18 cellular contexts compared by ENCODE assay signal in the genomic region with DNA sequence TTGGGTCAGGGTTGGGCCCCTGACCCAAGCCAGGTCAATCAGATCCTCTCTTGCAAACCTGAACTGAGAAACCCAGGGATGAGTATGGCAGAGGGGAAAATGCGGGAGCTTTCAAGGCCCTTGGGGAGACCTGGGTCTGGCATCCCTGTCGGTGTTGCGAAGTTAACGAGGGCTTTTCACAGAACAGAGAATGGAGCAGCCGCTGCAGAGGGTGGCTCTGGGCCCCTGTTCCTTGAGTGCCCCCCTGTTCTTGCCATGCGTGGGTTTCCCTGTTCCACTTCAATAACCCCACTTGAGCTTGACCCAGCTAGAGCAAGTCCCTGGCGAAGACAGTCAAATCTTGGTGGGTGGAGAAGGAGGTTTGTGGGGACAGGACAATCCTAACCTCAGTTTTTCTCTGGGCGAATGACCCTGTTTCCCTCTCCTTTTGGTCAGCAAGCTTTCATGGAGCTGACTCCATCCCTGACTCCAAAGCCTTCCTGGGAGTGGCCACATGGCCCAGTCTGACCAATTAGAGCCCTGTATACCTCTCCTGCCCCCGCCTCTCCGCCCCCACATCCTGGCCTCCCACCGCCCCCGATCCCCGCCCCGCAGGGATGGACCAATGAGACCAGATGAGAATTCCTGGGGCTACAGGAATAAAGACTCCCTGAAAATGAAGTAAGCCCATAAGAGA. TPM values are rescaled to one million over a fixed set of nuclear protein-coding genes. Genes with fewer than 3 reads are reported as not detected.
DNase-seq lines count a peak whose midpoint lies in the region; ATAC-seq, FAIRE-seq and TF ChIP-seq lines count a peak whose summit lies in the region.
"Had no signal": no experiment of that assay in that cellular context is flagged by ENCODE, and none has a peak within 500 bp of the region (broad histone marks: within the 10 kb centered on the region; RNA-seq: fewer than 3 reads in every experiment).

No MANE protein-coding gene starts in this region.

- WGBS in HepG2 (ENCODE audit: low lambda C conversion rate), result 87% methylated on average over 8 of the region's 14 CpGs
- no CpG with 5 or more reads among the region's 14 CpGs for WGBS in right lobe of liver (ENCODE audit: insufficient coverage, low coverage, low lambda C conversion rate, missing lambda C conversion rate)
- 95 to 100% methylated on average over 1 to 3 of the region's 14 CpGs for WGBS in gastroesophageal sphincter (ENCODE audit: low coverage in 1 of 2), 2 donors

- no peak for TF ChIP-seq POLR2A in HepG2 (IDR thresholded peaks at IDR 0.05; ENCODE audit: insufficient read depth in 1 of 2, low read depth in 2 of 2, low read length in 2 of 2)
- TF ChIP-seq POLR2A in right lobe of liver (IDR thresholded peaks at IDR 0.05), result no peak
- TF ChIP-seq POLR2A in gastroesophageal sphincter (IDR thresholded peaks at IDR 0.05), result no peak

- POLR2A ChIA-PET in HepG2 (lab: Yijun Ruan, JAX), result interaction anchor here (1.5 to 7.4 kb wide), 2 partner anchors 11 to 19 kb away, joined by 6 to 192 read pairs; no protein-coding TSS in a partner anchor

- no peak overlapping the region for H3K4me3 Mint-ChIP-seq in activated T-helper 2 cell treated with anti-CD3 and anti-CD28 coated beads, Interferon-gamma antibody, Interleukin-2, Interleukin-4, amounts not matched to agents 10 μg/mL and 5 μg/mL and 100 μg/mL, durations not matched to agents 14 hours and 24 hours and 36 hours (ENCODE audit: low read depth)
- H3K4me3 Mint-ChIP-seq: activated naive CD8-positive, alpha-beta T cell had no signal

- DNase-seq in HepG2 (ENCODE audit: low spot score) (no peak), right lobe of liver (no peak), RKO (ENCODE audit: low spot score) (peak; percentile 23), NCI-H1417 treated with DMSO at 0.1 percent for 48 hours (lab: John Stamatoyannopoulos, UW) (no peak), NCI-H1436 (lab: John Stamatoyannopoulos, UW) (no peak)
- DNase-seq in activated T-helper 2 cell treated with anti-CD3 and anti-CD28 coated beads, Interferon-gamma antibody, Interleukin-2, Interleukin-4, amounts not matched to agents 10 μg/mL and 5 μg/mL and 100 μg/mL, durations not matched to agents 14 hours and 24 hours and 36 hours (ENCODE audit: low spot score), result no peak
- DNase-seq: cortex of kidney; GOT3; midbrain; NCI-H1417; stimulated activated CD4-positive, alpha-beta T cell treated with anti-CD3 and anti-CD28 coated beads, Interleukin-1b, Interleukin-23, amount 100 ng/mL, for 48 hours; upper lobe of left lung; WERI-Rb-1 had no signal

- H3K27me3 ChIP-seq in HepG2 (ENCODE audit: control insufficient read depth in 1 of 2, insufficient read depth in 2 of 2, low read length in 2 of 2) (no peaks in the 10 kb centered on the region; a peak in 1 of 5 replicates), right lobe of liver (no peaks in the 10 kb centered on the region), gastroesophageal sphincter (no peaks in the 10 kb centered on the region)
- H3K27me3 ChIP-seq: upper lobe of left lung had no signal

- intact Hi-C loops in HepG2 (cut with micrococcal nuclease; ENCODE audit: unreplicated experiment), result no loop called here
- intact Hi-C loops in right lobe of liver (cut with DNase I), result no loop called here
- intact Hi-C loops in activated T-helper 2 cell treated with anti-CD3 and anti-CD28 coated beads, Interferon-gamma antibody, Interleukin-2, Interleukin-4, amounts not matched to agents 10 μg/mL and 5 μg/mL and 100 μg/mL, durations not matched to agents 14 hours and 24 hours and 36 hours (cut with micrococcal nuclease), result loop anchor here (10.0 kb wide), 1 partner anchor 637 kb away; a partner anchor contains a TSS

- TF ChIP-seq EP300 in HepG2 (IDR thresholded peaks at IDR 0.05; ENCODE audit: low read depth in 2 of 2, low read length in 2 of 2) (no peak), HepG2 (CRISPR knock-in tag; IDR thresholded peaks at IDR 0.05; ENCODE audit: borderline replicate concordance) (no peak), gastroesophageal sphincter (IDR thresholded peaks at IDR 0.05) (no peak)

- H3K27ac Mint-ChIP-seq in activated T-helper 2 cell treated with anti-CD3 and anti-CD28 coated beads, Interferon-gamma antibody, Interleukin-2, Interleukin-4, amounts not matched to agents 10 μg/mL and 5 μg/mL and 100 μg/mL, durations not matched to agents 14 hours and 24 hours and 36 hours, result no peak overlapping the region
- H3K27ac Mint-ChIP-seq: activated naive CD8-positive, alpha-beta T cell had no signal

- in situ Hi-C loops in HepG2 (cut with HindIII; ENCODE audit: extremely low pct_ligation_motif_present, low pct_unique_long_range_greater_than_20kb), result no loop called here

- no peaks in the 10 kb centered on the region for H4K20me1 ChIP-seq in HepG2 (ENCODE audit: insufficient read depth, low read length)

- no peak overlapping the region for H3K27ac ChIP-seq in HepG2 (ENCODE audit: extremely low read length, insufficient read depth, low read length)
- H3K27ac ChIP-seq in right lobe of liver, result no peak overlapping the region
- peak overlapping the region in 3 of 4 donors; percentile 6 to 100 (median 21) for H3K27ac ChIP-seq in gastroesophageal sphincter
- H3K27ac ChIP-seq: upper lobe of left lung, WERI-Rb-1 had no signal

- H3K4me1 ChIP-seq in HepG2 (ENCODE audit: insufficient read depth, low read length) (peaks cover 22% of the 10 kb centered on the region), right lobe of liver (peaks cover 0 to 17% (median 10%) of the 10 kb centered on the region in 4 donors), gastroesophageal sphincter (peaks cover 5 to 26% (median 16%) of the 10 kb centered on the region in 3 donors)

- H3K9me3 ChIP-seq in HepG2 (ENCODE audit: low read length) (no peaks in the 10 kb centered on the region), right lobe of liver (no peaks in the 10 kb centered on the region), gastroesophageal sphincter (no peaks in the 10 kb centered on the region)
- H3K9me3 ChIP-seq: psoas muscle, upper lobe of left lung had no signal

- no peak overlapping the region for H3K4me2 ChIP-seq in HepG2 (ENCODE audit: low read depth, low read length)

- no TSS peak for BruUV-seq in HepG2 (replicated peaks; lab: Mats Ljungman, UMichigan)

- no peaks in the 10 kb centered on the region for H3K9me3 Mint-ChIP-seq in activated T-helper 2 cell treated with anti-CD3 and anti-CD28 coated beads, Interferon-gamma antibody, Interleukin-2, Interleukin-4, amounts not matched to agents 10 μg/mL and 5 μg/mL and 100 μg/mL, durations not matched to agents 14 hours and 24 hours and 36 hours

- TF ChIP-seq RAD21 in HepG2 (CRISPR knock-in tag; IDR thresholded peaks at IDR 0.05), result no peak

- no peak overlapping the region for H3K4me3 ChIP-seq in HepG2 (replicated peaks in 1 of 3; ENCODE audit: insufficient read depth in 1 of 3, low read depth in 2 of 3, low read length in 3 of 3)
- H3K4me3 ChIP-seq in right lobe of liver, result no peak overlapping the region
- no peak overlapping the region for H3K4me3 ChIP-seq in gastroesophageal sphincter
- H3K4me3 ChIP-seq: psoas muscle, SK-N-MC, upper lobe of left lung had no signal

- no peak for FAIRE-seq in HepG2 (lab: Jason Lieb, UNC)

- peaks cover 19% of the 10 kb centered on the region for H3K36me3 Mint-ChIP-seq in activated T-helper 2 cell treated with anti-CD3 and anti-CD28 coated beads, Interferon-gamma antibody, Interleukin-2, Interleukin-4, amounts not matched to agents 10 μg/mL and 5 μg/mL and 100 μg/mL, durations not matched to agents 14 hours and 24 hours and 36 hours (ENCODE audit: low read depth)

- H3K9ac ChIP-seq in HepG2 (ENCODE audit: insufficient read depth, low read depth, low read length), result no peak overlapping the region

- H3K27me3 Mint-ChIP-seq in activated T-helper 2 cell treated with anti-CD3 and anti-CD28 coated beads, Interferon-gamma antibody, Interleukin-2, Interleukin-4, amounts not matched to agents 10 μg/mL and 5 μg/mL and 100 μg/mL, durations not matched to agents 14 hours and 24 hours and 36 hours (ENCODE audit: low read depth), result peaks cover 1% of the 10 kb centered on the region
- H3K27me3 Mint-ChIP-seq: activated naive CD8-positive, alpha-beta T cell had no signal

- ATAC-seq in HepG2, result no peak
- no peak for ATAC-seq in right lobe of liver
- ATAC-seq in gastroesophageal sphincter, result no peak
- no peak for ATAC-seq in HG03565 (IDR thresholded peaks at IDR 0.05; ENCODE audit: unreplicated experiment)
- ATAC-seq: psoas muscle had no signal

- peaks cover 31% of the 10 kb centered on the region for H3K79me2 ChIP-seq in HepG2 (ENCODE audit: insufficient read depth, low read length)

- H3K36me3 ChIP-seq in HepG2 (replicated peaks in 1 of 2; ENCODE audit: control insufficient read depth in 1 of 2, insufficient read depth in 2 of 2, low read length in 2 of 2) (no peaks in the 10 kb centered on the region), right lobe of liver (no peaks in the 10 kb centered on the region), gastroesophageal sphincter (no peaks in the 10 kb centered on the region)
- H3K36me3 ChIP-seq: upper lobe of left lung had no signal

- CTCF ChIA-PET in HepG2 (lab: Yijun Ruan, JAX; ENCODE audit: low intra/inter-chr PET ratio, low total read pairs), result no interaction called here

- TF ChIP-seq CTCF in HepG2 (CRISPR knock-in tag; IDR thresholded peaks at IDR 0.05) (no peak), right lobe of liver (IDR thresholded peaks at IDR 0.05) (no peak), gastroesophageal sphincter (IDR thresholded peaks at IDR 0.05) (no peak)

- H2AFZ ChIP-seq in HepG2 (ENCODE audit: low read length), result no peak overlapping the region

- peaks cover 18% of the 10 kb centered on the region for H3K4me1 Mint-ChIP-seq in activated T-helper 2 cell treated with anti-CD3 and anti-CD28 coated beads, Interferon-gamma antibody, Interleukin-2, Interleukin-4, amounts not matched to agents 10 μg/mL and 5 μg/mL and 100 μg/mL, durations not matched to agents 14 hours and 24 hours and 36 hours (ENCODE audit: low read depth)

RNA-seq across cellular contexts. Expression of a gene that starts 2.9 kb away (rescaled TPM):
- 380 and 481 TPM in 2 replicates for total RNA-seq in HepG2 (2016; rRNA removed; fragmentation: Illumina TruSeq; extraction: Trizol)
- 142 and 143 TPM in 2 replicates for total RNA-seq in HepG2 (2016; cell fraction: cytosol; rRNA removed; fragmentation: Illumina TruSeq; extraction: Trizol; ENCODE audit: low read depth)
- 391 and 476 TPM in 2 replicates for total RNA-seq in HepG2 (2016; cell fraction: insoluble cytoplasmic fraction; rRNA removed; fragmentation: Illumina TruSeq; extraction: Trizol)
- total RNA-seq in HepG2 (2016; cell fraction: membrane; rRNA removed; fragmentation: Illumina TruSeq; extraction: Trizol), result 267 and 273 TPM in 2 replicates
- total RNA-seq in HepG2 (2016; cell fraction: nucleus; rRNA removed; fragmentation: Illumina TruSeq; extraction: Trizol), result 160 and 168 TPM in 2 replicates
- 112 and 119 TPM in 2 replicates for polyA plus RNA-seq in HepG2 (2011; rRNA removed)
- 99.4 and 136 TPM in 2 replicates for polyA plus RNA-seq in HepG2 (2011; cell fraction: cytosol; rRNA removed)
- 68.8 and 87.6 TPM in 2 replicates for polyA plus RNA-seq in HepG2 (2011; cell fraction: nucleus; rRNA removed)
- polyA plus RNA-seq in HepG2 (2012), result 283 and 305 TPM in 2 replicates
- polyA plus RNA-seq in HepG2 (2016; cell fraction: cytosol; fragmentation: Illumina TruSeq; extraction: Trizol; ENCODE audit: low read depth), result 122 and 132 TPM in 2 replicates
- polyA plus RNA-seq in HepG2 (2016; cell fraction: insoluble cytoplasmic fraction; fragmentation: Illumina TruSeq; extraction: Trizol; ENCODE audit: low read depth), result 522 and 545 TPM in 2 replicates
- 196 and 202 TPM in 2 replicates for polyA plus RNA-seq in HepG2 (2016; cell fraction: membrane; fragmentation: Illumina TruSeq; extraction: Trizol; ENCODE audit: low read depth)
- polyA plus RNA-seq in HepG2 (2016; cell fraction: nucleus; fragmentation: Illumina TruSeq; extraction: Trizol; ENCODE audit: insufficient read depth, low read depth), result 247 and 250 TPM in 2 replicates
- polyA minus RNA-seq in HepG2 (2011; rRNA and poly(A)+ RNA removed; ENCODE audit: low replicate concordance), result 53.4 and 93.5 TPM in 2 replicates
- polyA minus RNA-seq in HepG2 (2011; cell fraction: cytosol; rRNA and poly(A)+ RNA removed), result 105 and 139 TPM in 2 replicates
- 59.4 and 73.6 TPM in 2 replicates for polyA minus RNA-seq in HepG2 (2011; cell fraction: nucleus; rRNA and poly(A)+ RNA removed)
- total RNA-seq in right lobe of liver, result 100 to 1,000 TPM; 101 to 209 (median 128) TPM
- 100 to 1,000 TPM; 112 to 157 (median 131) TPM for total RNA-seq in gastroesophageal sphincter
- 455 and 459 TPM in 2 replicates for total RNA-seq in activated T-helper 2 cell treated with anti-CD3 and anti-CD28 coated beads, Interferon-gamma antibody, Interleukin-2, Interleukin-4, amounts not matched to agents 10 μg/mL and 5 μg/mL and 100 μg/mL, durations not matched to agents 14 hours and 24 hours and 36 hours

RNA-seq across cellular contexts. Expression of a gene that starts 39.3 kb away (rescaled TPM):
- total RNA-seq in HepG2 (2016; rRNA removed; fragmentation: Illumina TruSeq; extraction: Trizol), result 35.7 and 58.5 TPM in 2 replicates
- 5.8 and 7.0 TPM in 2 replicates for total RNA-seq in HepG2 (2016; cell fraction: cytosol; rRNA removed; fragmentation: Illumina TruSeq; extraction: Trizol; ENCODE audit: low read depth)
- 32.4 and 58.3 TPM in 2 replicates for total RNA-seq in HepG2 (2016; cell fraction: insoluble cytoplasmic fraction; rRNA removed; fragmentation: Illumina TruSeq; extraction: Trizol)
- total RNA-seq in HepG2 (2016; cell fraction: membrane; rRNA removed; fragmentation: Illumina TruSeq; extraction: Trizol), result 14.0 and 15.0 TPM in 2 replicates
- 50.5 and 53.2 TPM in 2 replicates for total RNA-seq in HepG2 (2016; cell fraction: nucleus; rRNA removed; fragmentation: Illumina TruSeq; extraction: Trizol)
- polyA plus RNA-seq in HepG2 (2011; rRNA removed), result 82.7 and 84.1 TPM in 2 replicates
- polyA plus RNA-seq in HepG2 (2011; cell fraction: cytosol; rRNA removed), result 55.7 and 70.1 TPM in 2 replicates
- polyA plus RNA-seq in HepG2 (2011; cell fraction: nucleus; rRNA removed), result 26.9 and 28.5 TPM in 2 replicates
- polyA plus RNA-seq in HepG2 (2012), result 50.8 and 57.3 TPM in 2 replicates
- 4.5 and 5.3 TPM in 2 replicates for polyA plus RNA-seq in HepG2 (2016; cell fraction: cytosol; fragmentation: Illumina TruSeq; extraction: Trizol; ENCODE audit: low read depth)
- polyA plus RNA-seq in HepG2 (2016; cell fraction: insoluble cytoplasmic fraction; fragmentation: Illumina TruSeq; extraction: Trizol; ENCODE audit: low read depth), result 54.9 and 56.5 TPM in 2 replicates
- 13.6 and 14.8 TPM in 2 replicates for polyA plus RNA-seq in HepG2 (2016; cell fraction: membrane; fragmentation: Illumina TruSeq; extraction: Trizol; ENCODE audit: low read depth)
- polyA plus RNA-seq in HepG2 (2016; cell fraction: nucleus; fragmentation: Illumina TruSeq; extraction: Trizol; ENCODE audit: insufficient read depth, low read depth), result 125 and 131 TPM in 2 replicates
- 27.4 and 37.7 TPM in 2 replicates for polyA minus RNA-seq in HepG2 (2011; rRNA and poly(A)+ RNA removed; ENCODE audit: low replicate concordance)
- polyA minus RNA-seq in HepG2 (2011; cell fraction: cytosol; rRNA and poly(A)+ RNA removed), result 57.0 and 75.9 TPM in 2 replicates
- 20.3 and 34.9 TPM in 2 replicates for polyA minus RNA-seq in HepG2 (2011; cell fraction: nucleus; rRNA and poly(A)+ RNA removed)
- total RNA-seq in right lobe of liver, result 10 to 100 TPM; 15.0 to 37.5 (median 24.4) TPM
- total RNA-seq in gastroesophageal sphincter, result 10 to 100 TPM; 22.2 to 38.0 (median 23.2) TPM
- 63.7 and 66.7 TPM in 2 replicates for total RNA-seq in activated T-helper 2 cell treated with anti-CD3 and anti-CD28 coated beads, Interferon-gamma antibody, Interleukin-2, Interleukin-4, amounts not matched to agents 10 μg/mL and 5 μg/mL and 100 μg/mL, durations not matched to agents 14 hours and 24 hours and 36 hours

Comparison
In these comparisons a context has a peak if more than half of its experiments do, and no peak if none do; other contexts are left out.
1. H3K27ac ChIP-seq: peak in gastroesophageal sphincter (3 of 4); none in HepG2 (single experiment) and right lobe of liver (0 of 3).